Comparison of ENCODE assay signal across 8 cellular contexts in the genomic region with DNA sequence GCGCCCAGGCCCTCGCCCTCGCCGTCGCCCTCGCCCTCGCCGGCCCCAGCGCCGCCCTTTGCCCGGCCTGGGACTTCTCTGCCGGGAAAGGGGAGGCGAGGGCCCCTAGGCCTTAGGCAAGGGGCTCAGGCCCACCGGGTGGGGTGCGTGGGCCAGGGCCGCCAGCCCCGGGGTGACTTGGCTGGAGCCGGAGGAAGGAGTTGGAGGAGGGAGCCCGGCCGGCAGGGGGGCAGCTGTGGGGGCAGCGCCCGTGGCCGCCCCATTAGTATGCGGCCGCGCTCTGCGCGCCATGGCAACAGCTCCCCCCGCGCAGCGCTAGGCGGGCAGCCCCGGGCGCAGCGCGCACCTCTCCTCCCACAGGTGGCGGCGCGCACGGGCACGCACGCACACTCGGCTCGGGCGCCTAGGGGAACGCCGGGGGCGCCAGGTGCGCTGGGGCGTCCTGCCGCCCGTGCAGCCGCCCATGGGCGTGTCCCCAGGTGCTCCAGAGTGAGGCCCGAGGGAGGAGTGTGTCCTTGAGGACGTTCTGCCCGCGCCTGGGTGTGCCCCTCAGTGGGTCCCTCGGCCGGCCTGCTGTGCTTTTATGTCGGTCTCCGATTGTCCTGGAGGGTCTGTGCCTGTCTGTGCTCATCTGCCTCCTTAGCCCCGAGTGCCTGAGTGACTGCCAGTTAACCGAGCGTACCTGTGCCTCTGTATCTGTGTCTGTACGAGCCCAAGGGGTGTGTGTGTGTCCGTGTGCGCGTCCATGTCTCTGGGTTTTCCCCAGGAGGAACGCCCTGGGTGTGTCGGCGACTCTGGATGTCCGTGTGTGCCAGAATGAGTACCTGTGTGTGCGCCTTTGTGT. TPM values are rescaled to one million over a fixed set of nuclear protein-coding genes. Genes with fewer than 3 reads are reported as not detected.
DNase-seq lines count a peak whose midpoint lies in the region; ATAC-seq and TF ChIP-seq lines count a peak whose summit lies in the region.

No MANE protein-coding gene starts in this region.

- H3K36me3 Mint-ChIP-seq in CD8-positive, alpha-beta T cell, result peaks cover 18% of the 10 kb centered on the region

- H3K4me1 ChIP-seq in CD8-positive, alpha-beta T cell (ENCODE audit: insufficient read depth, low read length), result peaks cover 61% of the 10 kb centered on the region

- TF ChIP-seq CTCF in CD8-positive, alpha-beta T cell (IDR thresholded peaks at IDR 0.05), result no peak
- peak; percentile 17; the same call in 1 of the 2 replicates for TF ChIP-seq CTCF in VCaP (conservative IDR thresholded peaks at IDR 0.05)

- no peaks in the 10 kb centered on the region for H3K36me3 ChIP-seq in CD8-positive, alpha-beta T cell (ENCODE audit: insufficient read depth, low read length)

- CTCF ChIA-PET in CD8-positive, alpha-beta T cell (lab: Charles Lee), result interaction anchor here (0.9 to 1.3 kb wide), 4 partner anchors 12 to 133 kb away, joined by 3 to 4 read pairs (median 4); no protein-coding TSS in a partner anchor

- H3K27ac ChIP-seq in CD8-positive, alpha-beta T cell (ENCODE audit: low read depth, low read length), result peak overlapping the region; percentile 63
- H3K27ac ChIP-seq in VCaP, result peak overlapping the region; percentile 97

- POLR2A ChIA-PET in CD8-positive, alpha-beta T cell (lab: Charles Lee), result interaction anchor here (1.2 kb wide), 1 partner anchor 41 kb away, joined by 3 read pairs; no protein-coding TSS in a partner anchor

- peak overlapping the region; percentile 46 for H3K4me3 ChIP-seq in CD8-positive, alpha-beta T cell (ENCODE audit: low read depth, low read length)

- ATAC-seq in CD8-positive, alpha-beta T cell, result peak; percentile 67
- ATAC-seq in HG03097 (IDR thresholded peaks at IDR 0.05; ENCODE audit: low FRiP score, unreplicated experiment), result no peak
- ATAC-seq in GM19397 (IDR thresholded peaks at IDR 0.05; ENCODE audit: unreplicated experiment), result no peak

- no peaks in the 10 kb centered on the region for H3K9me3 ChIP-seq in CD8-positive, alpha-beta T cell (ENCODE audit: low read length)

- H3K4me1 Mint-ChIP-seq in CD8-positive, alpha-beta T cell (ENCODE audit: low read depth), result peaks cover 67% of the 10 kb centered on the region

- DNase-seq in CD8-positive, alpha-beta T cell, result peak; percentile 31 to 70 (median 52)
- DNase-seq in Kasumi-1 (lab: John Stamatoyannopoulos, UW), result peak; percentile 38 to 43
- DNase-seq in central memory CD4-positive, alpha-beta T cell, result peak; percentile 57
- DNase-seq in left kidney (ENCODE audit: low read depth, low spot score), result peak; percentile 94
- peak in 2 of 3 donors; percentile 24 to 42 for DNase-seq in stimulated activated CD4-positive, alpha-beta T cell treated with anti-CD3 and anti-CD28 coated beads, TNF-alpha, amount 100 ng/mL, for 1 hour (ENCODE audit: low read depth in 3 of 3, low spot score in 1 of 3)

- no peaks in the 10 kb centered on the region for H3K9me3 Mint-ChIP-seq in CD8-positive, alpha-beta T cell

- no peaks in the 10 kb centered on the region for H3K27me3 ChIP-seq in CD8-positive, alpha-beta T cell (ENCODE audit: insufficient read depth, low read length)

- no peaks in the 10 kb centered on the region for H3K27me3 Mint-ChIP-seq in CD8-positive, alpha-beta T cell (ENCODE audit: low read depth)

- peak overlapping the region; percentile 77 for H3K27ac Mint-ChIP-seq in CD8-positive, alpha-beta T cell

- peak overlapping the region; percentile 78 for H3K4me3 Mint-ChIP-seq in CD8-positive, alpha-beta T cell

- intact Hi-C loops in CD8-positive, alpha-beta T cell (cut with DNase I, micrococcal nuclease), result no loop called here

RNA-seq across cellular contexts. Expression of a gene that starts 38.1 kb away (rescaled TPM):
- total RNA-seq in CD8-positive, alpha-beta T cell, result 10 to 100 TPM; 91.6 to 95.0 TPM

Comparison
In these comparisons a context has a peak if more than half of its experiments do, and no peak if none do; other contexts are left out.
1. DNase-seq: peak in every context shown above with its lines; median percentile 94 in left kidney; 57 in central memory CD4-positive, alpha-beta T cell; 52 in CD8-positive, alpha-beta T cell; 40 in Kasumi-1; 33 in stimulated activated CD4-positive, alpha-beta T cell treated with anti-CD3 and anti-CD28 coated beads, TNF-alpha, amount 100 ng/mL, for 1 hour.